15 cellular contexts compared by ENCODE assay signal in the genomic region with DNA sequence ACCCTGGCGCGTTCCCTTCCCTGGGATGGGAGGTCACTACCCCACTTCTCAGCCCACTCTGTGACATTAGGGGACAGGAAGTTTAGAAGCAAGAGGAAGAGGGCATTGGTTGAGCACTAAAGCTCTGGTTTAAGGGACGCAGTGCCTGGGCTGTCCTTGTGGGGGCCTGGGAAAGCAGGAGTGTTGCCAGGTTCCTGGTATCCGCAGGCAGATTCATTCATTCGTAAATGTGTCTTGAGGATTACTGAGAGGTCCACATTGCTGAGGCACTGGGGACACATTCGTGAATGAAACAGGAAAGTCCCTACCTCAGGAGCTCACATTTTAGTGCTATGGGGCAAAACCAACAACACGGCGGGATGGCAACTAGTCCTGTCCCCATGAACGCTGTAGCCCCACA.
A peak's percentile ranks its signal among the peaks of the same experiment; 100 is the strongest.
DNase-seq lines count a peak whose midpoint lies in the region; ATAC-seq and TF ChIP-seq lines count a peak whose summit lies in the region.
"Had no signal": no experiment of that assay in that cellular context is flagged by ENCODE, and none has a peak within 500 bp of the region (broad histone marks: within the 10 kb centered on the region; RNA-seq: fewer than 3 reads in every experiment).

No MANE protein-coding gene starts in this region.

- H2AFZ ChIP-seq in H9 (ENCODE audit: low read length), result no peak overlapping the region
- H2AFZ ChIP-seq: GM23248 had no signal

- H3K23me2 ChIP-seq in H9 (ENCODE audit: insufficient read length, low read depth, low read length, poor library complexity, severe bottlenecking), result peaks cover 2% of the 10 kb centered on the region

- intact Hi-C loops in uterus (cut with DNase I; ENCODE audit: low total_unique reads), result no loop called here

- no peak overlapping the region for H3K9ac ChIP-seq in H9 (ENCODE audit: extremely low read depth, insufficient read length, low read length)
- H3K9ac ChIP-seq: BLaER1 treated with 17β-estradiol and CSF1 and Interleukin-3, amounts not matched to agents 10 nM and 100 nM; GM23248 had no signal

- H2BK15ac ChIP-seq in H9 (ENCODE audit: low read depth, low read length), result no peak overlapping the region

- H3K4ac ChIP-seq in H9 (ENCODE audit: low read depth, low read length), result no peak overlapping the region

- H3K4me1 ChIP-seq in H9 (ENCODE audit: insufficient read depth, low read length) (peaks cover 38% of the 10 kb centered on the region), uterus (no peaks in the 10 kb centered on the region)

- H4K5ac ChIP-seq in H9 (ENCODE audit: insufficient read length, low read depth, low read length), result no peak overlapping the region

- no peak overlapping the region for H3K4me2 ChIP-seq in H9 (ENCODE audit: insufficient read depth, insufficient read length, low read length)
- H3K4me2 ChIP-seq: BLaER1 treated with 17β-estradiol and CSF1 and Interleukin-3, amounts not matched to agents 10 nM and 100 nM had no signal

- TF ChIP-seq POLR2A in uterus (IDR thresholded peaks at IDR 0.05), result no peak

- H3K9me3 Mint-ChIP-seq in H9 (no peaks in the 10 kb centered on the region), WTC11 (no peaks in the 10 kb centered on the region)
- H3K9me3 Mint-ChIP-seq: CD4-positive, CD25-positive, alpha-beta regulatory T cell had no signal

- no peak overlapping the region for H2BK20ac ChIP-seq in H9 (ENCODE audit: low read depth, low read length, poor library complexity, severe bottlenecking)

- no peaks in the 10 kb centered on the region for H4K20me1 ChIP-seq in H9 (ENCODE audit: control insufficient read depth, insufficient read depth, insufficient read length)

- H3K4me3 Mint-ChIP-seq in H9, result no peak overlapping the region
- H3K4me3 Mint-ChIP-seq in WTC11, result no peak overlapping the region
- H3K4me3 Mint-ChIP-seq: CD4-positive, CD25-positive, alpha-beta regulatory T cell had no signal

- no CpG with 5 or more reads among the region's 9 CpGs for WGBS in H9 (ENCODE audit: extremely low coverage, insufficient read length, low lambda C conversion rate)

- H3K56ac ChIP-seq in H9 (ENCODE audit: insufficient read length, low read depth, low read length), result no peak overlapping the region

- no peaks in the 10 kb centered on the region for H3K36me3 ChIP-seq in uterus
- H3K36me3 ChIP-seq: BLaER1 treated with 17β-estradiol and CSF1 and Interleukin-3, amounts not matched to agents 10 nM and 100 nM had no signal

- H3K27me3 Mint-ChIP-seq in H9 (ENCODE audit: low read depth), result peaks cover 7% of the 10 kb centered on the region
- peaks cover 11% of the 10 kb centered on the region for H3K27me3 Mint-ChIP-seq in WTC11 (ENCODE audit: low read depth)
- H3K27me3 Mint-ChIP-seq: CD4-positive, CD25-positive, alpha-beta regulatory T cell had no signal

- no peak overlapping the region for H2BK120ac ChIP-seq in H9 (ENCODE audit: low read depth, low read length, poor library complexity, severe bottlenecking)

- H3K79me2 ChIP-seq in H9 (ENCODE audit: insufficient read depth, low read length), result no peaks in the 10 kb centered on the region

- no peak overlapping the region for H3K18ac ChIP-seq in H9 (ENCODE audit: insufficient read length, low read depth, low read length)

- H3K27me3 ChIP-seq in H9 (ENCODE audit: insufficient read depth, low read length) (no peaks in the 10 kb centered on the region; the same call in 1 of the 2 replicates), uterus (no peaks in the 10 kb centered on the region)

- POLR2A ChIA-PET in WTC11 (lab: Charles Lee), result no interaction called here

- H3K36me3 Mint-ChIP-seq in H9 (ENCODE audit: insufficient read depth in 1 of 3, low read depth in 3 of 3) (no peaks in the 10 kb centered on the region; a peak in 1 of 7 replicates), WTC11 (no peaks in the 10 kb centered on the region)
- H3K36me3 Mint-ChIP-seq: CD4-positive, CD25-positive, alpha-beta regulatory T cell had no signal

- H3K9me3 ChIP-seq in H9 (ENCODE audit: control insufficient read depth, low read depth, low read length) (no peaks in the 10 kb centered on the region), uterus (no peaks in the 10 kb centered on the region)
- H3K9me3 ChIP-seq: BLaER1 treated with 17β-estradiol and CSF1 and Interleukin-3, amounts not matched to agents 10 nM and 100 nM had no signal

- no peak overlapping the region for H3T11ph ChIP-seq in H9 (ENCODE audit: low read length)

- H3K4me1 Mint-ChIP-seq in H9, result peaks cover 79 to 84% of the 10 kb centered on the region in 2 experiments
- peaks cover 87% of the 10 kb centered on the region for H3K4me1 Mint-ChIP-seq in WTC11
- H3K4me1 Mint-ChIP-seq: CD4-positive, CD25-positive, alpha-beta regulatory T cell had no signal

- TF ChIP-seq CTCF in H9 (conservative IDR thresholded peaks at IDR 0.05) (peak; percentile 43), WTC11 (IDR thresholded peaks at IDR 0.05) (no peak), uterus (IDR thresholded peaks at IDR 0.05) (no peak)

- no peak overlapping the region for H4K8ac ChIP-seq in H9 (replicated peaks; ENCODE audit: insufficient read length, low read depth, low read length)

- CTCF ChIA-PET in WTC11 (lab: Charles Lee), result interaction anchor here (0.5 to 3.2 kb wide), 16 partner anchors 10 to 1935 kb away, joined by 3 to 15 read pairs (median 3); a partner anchor contains a TSS

- no peak overlapping the region for H2AK5ac ChIP-seq in H9 (ENCODE audit: insufficient read length, low read length)

- H3K79me1 ChIP-seq in H9 (ENCODE audit: insufficient read depth, low read depth, low read length, poor library complexity, severe bottlenecking), result no peaks in the 10 kb centered on the region

- H3K4me3 ChIP-seq in uterus, result no peak overlapping the region
- H3K4me3 ChIP-seq: BLaER1 treated with 17β-estradiol and CSF1 and Interleukin-3, amounts not matched to agents 10 nM and 100 nM; GM23248 had no signal

- H3K27ac Mint-ChIP-seq in H9, result peak overlapping the region in 2 of 3 experiments; percentile 9 to 77; a peak in 3 of 7 replicates
- H3K27ac Mint-ChIP-seq in WTC11, result peak overlapping the region; percentile 72
- H3K27ac Mint-ChIP-seq: CD4-positive, CD25-positive, alpha-beta regulatory T cell had no signal

- no peak overlapping the region for H2BK5ac ChIP-seq in H9 (ENCODE audit: insufficient read length, low read length)

- no peak overlapping the region for H3K23ac ChIP-seq in H9 (ENCODE audit: insufficient read length, low read depth, low read length)

- no peak overlapping the region for H3K14ac ChIP-seq in H9 (ENCODE audit: insufficient read depth, low read length)

- no peak overlapping the region for H4K91ac ChIP-seq in H9 (ENCODE audit: insufficient read length, low read depth, low read length)

- DNase-seq in H9 (peak; percentile 65), WTC11 (ENCODE audit: low spot score) (no peak), iPS-NIHi7 (ENCODE audit: extremely low spot score) (peak; percentile 51), islet precursor cell (no peak), uterus (no peak), NCI-H187 (lab: John Stamatoyannopoulos, UW) (no peak)
- DNase-seq: ACHN; CD4-positive, CD25-positive, alpha-beta regulatory T cell; DMS53; GF-D8; GM23248 had no signal

- ATAC-seq in WTC11 (peak; percentile 9; the same call in 1 of the 2 replicates), GM21526 (IDR thresholded peaks at IDR 0.05; ENCODE audit: low FRiP score, unreplicated experiment) (no peak)
- ATAC-seq: HCT116, HepG2 had no signal

- H3K27ac ChIP-seq in H9 (ENCODE audit: insufficient read length, low read depth, low read length), result no peak overlapping the region
- H3K27ac ChIP-seq in uterus, result no peak overlapping the region
- H3K27ac ChIP-seq: BLaER1 treated with 17β-estradiol and CSF1 and Interleukin-3, amounts not matched to agents 10 nM and 100 nM; GM23248 had no signal

- no peak overlapping the region for H2BK12ac ChIP-seq in H9 (ENCODE audit: insufficient read length, low read depth, low read length)

TF ChIP-seq in WTC11, 78 proteins besides CTCF, POLR2A, EP300 and RAD21 (continues in another document):
- TF ChIP-seq, protein P1, sequence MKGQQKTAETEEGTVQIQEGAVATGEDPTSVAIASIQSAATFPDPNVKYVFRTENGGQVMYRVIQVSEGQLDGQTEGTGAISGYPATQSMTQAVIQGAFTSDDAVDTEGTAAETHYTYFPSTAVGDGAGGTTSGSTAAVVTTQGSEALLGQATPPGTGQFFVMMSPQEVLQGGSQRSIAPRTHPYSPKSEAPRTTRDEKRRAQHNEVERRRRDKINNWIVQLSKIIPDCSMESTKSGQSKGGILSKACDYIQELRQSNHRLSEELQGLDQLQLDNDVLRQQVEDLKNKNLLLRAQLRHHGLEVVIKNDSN (CRISPR knock-in tag; IDR thresholded peaks at IDR 0.05), result no peak
- TF ChIP-seq, protein P2, sequence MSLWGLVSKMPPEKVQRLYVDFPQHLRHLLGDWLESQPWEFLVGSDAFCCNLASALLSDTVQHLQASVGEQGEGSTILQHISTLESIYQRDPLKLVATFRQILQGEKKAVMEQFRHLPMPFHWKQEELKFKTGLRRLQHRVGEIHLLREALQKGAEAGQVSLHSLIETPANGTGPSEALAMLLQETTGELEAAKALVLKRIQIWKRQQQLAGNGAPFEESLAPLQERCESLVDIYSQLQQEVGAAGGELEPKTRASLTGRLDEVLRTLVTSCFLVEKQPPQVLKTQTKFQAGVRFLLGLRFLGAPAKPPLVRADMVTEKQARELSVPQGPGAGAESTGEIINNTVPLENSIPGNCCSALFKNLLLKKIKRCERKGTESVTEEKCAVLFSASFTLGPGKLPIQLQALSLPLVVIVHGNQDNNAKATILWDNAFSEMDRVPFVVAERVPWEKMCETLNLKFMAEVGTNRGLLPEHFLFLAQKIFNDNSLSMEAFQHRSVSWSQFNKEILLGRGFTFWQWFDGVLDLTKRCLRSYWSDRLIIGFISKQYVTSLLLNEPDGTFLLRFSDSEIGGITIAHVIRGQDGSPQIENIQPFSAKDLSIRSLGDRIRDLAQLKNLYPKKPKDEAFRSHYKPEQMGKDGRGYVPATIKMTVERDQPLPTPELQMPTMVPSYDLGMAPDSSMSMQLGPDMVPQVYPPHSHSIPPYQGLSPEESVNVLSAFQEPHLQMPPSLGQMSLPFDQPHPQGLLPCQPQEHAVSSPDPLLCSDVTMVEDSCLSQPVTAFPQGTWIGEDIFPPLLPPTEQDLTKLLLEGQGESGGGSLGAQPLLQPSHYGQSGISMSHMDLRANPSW (CRISPR knock-in tag; conservative IDR thresholded peaks at IDR 0.05; ENCODE audit: low read depth), result no peak
- TF ChIP-seq, protein P3, sequence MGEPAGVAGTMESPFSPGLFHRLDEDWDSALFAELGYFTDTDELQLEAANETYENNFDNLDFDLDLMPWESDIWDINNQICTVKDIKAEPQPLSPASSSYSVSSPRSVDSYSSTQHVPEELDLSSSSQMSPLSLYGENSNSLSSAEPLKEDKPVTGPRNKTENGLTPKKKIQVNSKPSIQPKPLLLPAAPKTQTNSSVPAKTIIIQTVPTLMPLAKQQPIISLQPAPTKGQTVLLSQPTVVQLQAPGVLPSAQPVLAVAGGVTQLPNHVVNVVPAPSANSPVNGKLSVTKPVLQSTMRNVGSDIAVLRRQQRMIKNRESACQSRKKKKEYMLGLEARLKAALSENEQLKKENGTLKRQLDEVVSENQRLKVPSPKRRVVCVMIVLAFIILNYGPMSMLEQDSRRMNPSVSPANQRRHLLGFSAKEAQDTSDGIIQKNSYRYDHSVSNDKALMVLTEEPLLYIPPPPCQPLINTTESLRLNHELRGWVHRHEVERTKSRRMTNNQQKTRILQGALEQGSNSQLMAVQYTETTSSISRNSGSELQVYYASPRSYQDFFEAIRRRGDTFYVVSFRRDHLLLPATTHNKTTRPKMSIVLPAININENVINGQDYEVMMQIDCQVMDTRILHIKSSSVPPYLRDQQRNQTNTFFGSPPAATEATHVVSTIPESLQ (CRISPR knock-in tag; IDR thresholded peaks at IDR 0.05), result no peak

Comparison
In these comparisons a context has a peak if more than half of its experiments do, and no peak if none do; other contexts are left out.
1. DNase-seq: peak in H9 (single experiment) and iPS-NIHi7 (single experiment); none in WTC11 (single experiment), islet precursor cell (single experiment), uterus (0 of 2) and NCI-H187 (0 of 2).